Comparison of ENCODE assay signal across 31 cellular contexts in the genomic region with DNA sequence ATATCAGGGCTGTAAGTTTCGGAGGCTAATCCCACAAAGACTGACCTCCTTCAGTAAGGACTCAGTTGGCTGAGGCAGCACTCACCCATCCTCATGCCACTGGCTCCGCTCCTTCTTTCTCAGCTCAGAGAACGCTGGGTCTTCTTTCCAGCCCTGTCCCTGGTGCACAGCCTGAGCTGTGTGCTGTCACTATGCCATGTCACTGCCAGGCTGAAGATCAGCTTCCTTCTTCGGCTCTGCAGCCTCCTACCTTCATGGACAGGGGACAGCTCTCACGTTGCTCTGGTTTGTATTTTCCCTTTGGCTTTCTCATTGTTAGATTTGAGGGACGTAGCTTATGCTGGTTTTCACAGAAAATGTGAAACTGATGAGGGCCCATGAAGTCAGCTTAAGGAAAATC.
"Had no signal": no experiment of that assay in that cellular context is flagged by ENCODE, and none has a peak within 500 bp of the region (broad histone marks: within the 10 kb centered on the region; RNA-seq: fewer than 3 reads in every experiment).

No MANE protein-coding gene starts in this region.

- H3K4me1 ChIP-seq: parathyroid adenoma, psoas muscle, right lobe of liver, sigmoid colon, suprapubic skin, testis, tibial artery, transverse colon, upper lobe of right lung had no signal

- H3K4me1 Mint-ChIP-seq: naive thymus-derived CD4-positive, alpha-beta T cell; natural killer cell; nephron; neural crest cell; stimulated activated memory B cell treated with anti-CD40 and anti-IgM and Interleukin-4, amounts not matched to agents 10 μg/mL and 1 μg/mL and 100 μg/mL, for 72 hours; stimulated activated naive CD8-positive, alpha-beta T cell treated with anti-CD3 and anti-CD28 coated beads, Interleukin-15, amount 100 ng/mL, for 72 hours had no signal

- H3K79me2 ChIP-seq: parathyroid adenoma had no signal

- H3K27me3 ChIP-seq: neutrophil, ovary, right lobe of liver, sigmoid colon, suprapubic skin, testis, transverse colon, upper lobe of right lung had no signal

- H3K9ac ChIP-seq: parathyroid adenoma had no signal

- H3K9me3 ChIP-seq: neutrophil, ovary, psoas muscle, right lobe of liver, sigmoid colon, suprapubic skin, testis, tibial artery, transverse colon, upper lobe of right lung had no signal

- H2AFZ ChIP-seq: parathyroid adenoma had no signal

- H3K4me3 Mint-ChIP-seq: naive thymus-derived CD4-positive, alpha-beta T cell; natural killer cell; nephron; neural crest cell; stimulated activated memory B cell treated with anti-CD40 and anti-IgM and Interleukin-4, amounts not matched to agents 10 μg/mL and 1 μg/mL and 100 μg/mL, for 72 hours; stimulated activated naive CD8-positive, alpha-beta T cell treated with anti-CD3 and anti-CD28 coated beads, Interleukin-15, amount 100 ng/mL, for 72 hours; type B pancreatic cell had no signal

- DNase-seq: naive thymus-derived CD4-positive, alpha-beta T cell; natural killer cell; nucleus accumbens; ovary; posterior cingulate gyrus; psoas muscle; right cardiac atrium; right lobe of liver; sigmoid colon; small intestine; stimulated activated CD4-positive, alpha-beta T cell treated with anti-CD3 and anti-CD28 coated beads, Interleukin-15, amount 100 ng/mL, for 24 hours; stimulated activated CD4-positive, alpha-beta T cell treated with anti-CD3 and anti-CD28 coated beads, Interleukin-2, amount 100 ng/mL, for 24 hours; stimulated activated CD4-positive, alpha-beta T cell treated with anti-CD3 and anti-CD28 coated beads, Interleukin-2, amount 100 ng/mL, for 48 hours; stimulated activated CD4-positive, alpha-beta T cell treated with anti-CD3 and anti-CD28 coated beads, Interleukin-4, amount 100 ng/mL, for 24 hours; stimulated activated CD8-positive, alpha-beta memory T cell treated with anti-CD3 and anti-CD28 coated beads, Interleukin-4, amount 100 ng/mL, for 48 hours; stimulated activated naive CD4-positive, alpha-beta T cell; stimulated activated naive CD8-positive, alpha-beta T cell treated with anti-CD3 and anti-CD28 coated beads, Interleukin-15, amount 100 ng/mL, for 72 hours; stimulated activated naive CD8-positive, alpha-beta T cell treated with anti-CD3 and anti-CD28 coated beads, Interleukin-15, Interleukin-2, amounts not matched to agents 100 U/mL and 50 U/mL, for 24 hours; substantia nigra; testis; tibial artery; transverse colon; upper lobe of right lung had no signal

- H3K4me3 ChIP-seq: ovary, psoas muscle, right lobe of liver, sigmoid colon, suprapubic skin, testis, tibial artery, transverse colon, upper lobe of right lung had no signal

- H3K27me3 Mint-ChIP-seq: stimulated activated memory B cell treated with anti-CD40 and anti-IgM and Interleukin-4, amounts not matched to agents 10 μg/mL and 1 μg/mL and 100 μg/mL, for 72 hours had no signal

- H3K27ac ChIP-seq: neutrophil, ovary, parathyroid adenoma, psoas muscle, right lobe of liver, sigmoid colon, suprapubic skin, testis, tibial artery, transverse colon, upper lobe of right lung had no signal

- H3K9me3 Mint-ChIP-seq: natural killer cell; nephron; neural crest cell; stimulated activated memory B cell treated with anti-CD40 and anti-IgM and Interleukin-4, amounts not matched to agents 10 μg/mL and 1 μg/mL and 100 μg/mL, for 72 hours; type B pancreatic cell had no signal

- H3K27ac Mint-ChIP-seq: naive thymus-derived CD4-positive, alpha-beta T cell; natural killer cell; nephron; progenitor cell of endocrine pancreas; stimulated activated memory B cell treated with anti-CD40 and anti-IgM and Interleukin-4, amounts not matched to agents 10 μg/mL and 1 μg/mL and 100 μg/mL, for 72 hours; stimulated activated naive CD8-positive, alpha-beta T cell treated with anti-CD3 and anti-CD28 coated beads, Interleukin-15, amount 100 ng/mL, for 72 hours; type B pancreatic cell had no signal

- H3K36me3 ChIP-seq: neutrophil, ovary, right lobe of liver, sigmoid colon, suprapubic skin, tibial artery, transverse colon, upper lobe of right lung had no signal

- H3K36me3 Mint-ChIP-seq: naive thymus-derived CD4-positive, alpha-beta T cell; natural killer cell; stimulated activated memory B cell treated with anti-CD40 and anti-IgM and Interleukin-4, amounts not matched to agents 10 μg/mL and 1 μg/mL and 100 μg/mL, for 72 hours; type B pancreatic cell had no signal
